ENCODE assay signal across 1 cellular context in genomic region chr17:45948498-45948880, GRCh38.
TF ChIP-seq lines count a peak whose summit lies in the region.

No MANE protein-coding gene starts in this region.

TF ChIP-seq in endothelial cell of umbilical vein, 7 proteins besides CTCF, POLR2A, EP300 and RAD21 (continued from another document):
- no peak for TF ChIP-seq GATA2 (IDR thresholded peaks at IDR 0.05; ENCODE audit: insufficient read depth, insufficient read length, low read depth, low read length)
- no peak for TF ChIP-seq MAX (IDR thresholded peaks at IDR 0.05; ENCODE audit: insufficient read depth, insufficient read length)
